14 cellular contexts compared by ENCODE assay signal in the genomic region with DNA sequence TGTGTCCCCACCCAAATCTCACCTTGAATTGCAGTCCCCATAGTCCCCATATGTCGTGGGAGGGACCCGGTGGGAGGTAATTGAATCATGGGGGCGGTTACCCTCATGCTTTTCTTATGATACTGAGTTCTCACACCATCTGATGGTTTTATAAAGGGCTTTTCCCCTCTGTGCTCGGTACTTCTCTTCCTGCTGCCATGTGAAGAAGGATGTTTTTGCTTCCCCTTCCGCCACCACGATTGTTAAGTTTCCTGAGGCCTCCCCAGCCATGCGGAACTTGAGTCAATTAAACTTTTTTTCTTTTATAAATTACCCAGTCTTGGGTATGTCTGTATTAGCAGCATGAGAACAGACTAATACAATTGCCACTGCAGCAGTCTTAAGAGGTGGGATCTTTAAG.
DNase-seq lines count a peak whose midpoint lies in the region; ATAC-seq, FAIRE-seq and TF ChIP-seq lines count a peak whose summit lies in the region.
"Had no signal": no experiment of that assay in that cellular context is flagged by ENCODE, and none has a peak within 500 bp of the region (broad histone marks: within the 10 kb centered on the region; RNA-seq: fewer than 3 reads in every experiment).

No MANE protein-coding gene starts in this region.

- H3K27me3 ChIP-seq in BLaER1 treated with 17β-estradiol and CSF1 and Interleukin-3, amounts not matched to agents 10 nM and 100 nM: no peaks in the 10 kb centered on the region
- H3K27me3 ChIP-seq in psoas muscle (ENCODE audit: insufficient read depth in 3 of 3, low read length in 2 of 3): no peaks in the 10 kb centered on the region

- H3K36me3 ChIP-seq in BLaER1 treated with 17β-estradiol and CSF1 and Interleukin-3, amounts not matched to agents 10 nM and 100 nM: no peaks in the 10 kb centered on the region
- no peaks in the 10 kb centered on the region for H3K36me3 ChIP-seq in psoas muscle (ENCODE audit: insufficient read depth in 1 of 2, low read depth in 1 of 2)

- H3K9ac ChIP-seq in BLaER1 treated with 17β-estradiol and CSF1 and Interleukin-3, amounts not matched to agents 10 nM and 100 nM: no peak overlapping the region

- no peak for ATAC-seq in psoas muscle
- ATAC-seq: GM12878, GM23338 had no signal

- peak overlapping the region in 3 of 11 experiments; percentile 10 to 30 (median 22); a peak in 3 of 22 replicates for H3K27ac ChIP-seq in BLaER1 treated with 17β-estradiol and CSF1 and Interleukin-3, amounts not matched to agents 10 nM and 100 nM
- no peak overlapping the region for H3K27ac ChIP-seq in psoas muscle

- peaks cover 11 to 28% (median 21%) of the 10 kb centered on the region in 11 experiments; a peak in 19 of 22 replicates for H3K9me3 ChIP-seq in BLaER1 treated with 17β-estradiol and CSF1 and Interleukin-3, amounts not matched to agents 10 nM and 100 nM (replicated peaks in 1 of 11)
- H3K9me3 ChIP-seq in psoas muscle: no peaks in the 10 kb centered on the region

- H3K4me3 ChIP-seq in BLaER1 treated with 17β-estradiol and CSF1 and Interleukin-3, amounts not matched to agents 10 nM and 100 nM: no peak overlapping the region
- H3K4me3 ChIP-seq in psoas muscle: no peak overlapping the region
- H3K4me3 ChIP-seq: GM12878, GM23338 had no signal

- FAIRE-seq in urothelium cell line (lab: Jason Lieb, UNC): peak; percentile 35
- FAIRE-seq: A204.1, GM12878, GM18507 had no signal

- peaks cover 0 to 30% (median 22%) of the 10 kb centered on the region in 10 experiments; a peak in 16 of 20 replicates for H3K4me1 ChIP-seq in BLaER1 treated with 17β-estradiol and CSF1 and Interleukin-3, amounts not matched to agents 10 nM and 100 nM
- H3K4me1 ChIP-seq in psoas muscle: peaks cover 10% of the 10 kb centered on the region

- 66 to 82% (median 76%) methylated on average over 7 of the region's 7 CpGs for WGBS in psoas muscle, 3 donors

- DNase-seq in NAMALWA (ENCODE audit: low spot score) (peak; percentile 69), dermis blood vessel endothelial cell (peak; percentile 56), urothelium cell line (ENCODE audit: low spot score) (no peak), midbrain (lab: John Stamatoyannopoulos, UW) (no peak), psoas muscle (no peak)
- no peak for DNase-seq in activated CD4-positive, alpha-beta T cell treated with anti-CD3 and anti-CD28 coated beads, Interleukin-2, amount 50 U/mL, for 4 hours
- DNase-seq: CD4-positive, CD25-positive, alpha-beta regulatory T cell; DMS53; H7 had no signal

- H3K4me2 ChIP-seq in BLaER1 treated with 17β-estradiol and CSF1 and Interleukin-3, amounts not matched to agents 10 nM and 100 nM: peak overlapping the region in 7 of 11 experiments; percentile 2 to 46 (median 36); a peak in 10 of 22 replicates
- H3K4me2 ChIP-seq: GM23338 had no signal

- no peak for TF ChIP-seq CTCF in psoas muscle (IDR thresholded peaks at IDR 0.05)

- intact Hi-C loops in psoas muscle (cut with DNase I): loop anchor here in 1 of 2 donors (5.0 kb wide), 1 partner anchor 36 kb away; no protein-coding TSS in a partner anchor

- no peaks in the 10 kb centered on the region for H4K20me1 ChIP-seq in BLaER1 treated with 17β-estradiol and CSF1 and Interleukin-3, amounts not matched to agents 10 nM and 100 nM

Comparison
In these comparisons a context has a peak if more than half of its experiments do, and no peak if none do; other contexts are left out.
1. DNase-seq: peak in NAMALWA (single experiment) and dermis blood vessel endothelial cell (single experiment); none in urothelium cell line (single experiment), activated CD4-positive, alpha-beta T cell treated with anti-CD3 and anti-CD28 coated beads, Interleukin-2, amount 50 U/mL, for 4 hours (0 of 2), midbrain (single experiment) and psoas muscle (0 of 2).